ENCODE assay signal across 8 cellular contexts in genomic region chr5:177607452-177608192, GRCh38. TPM values are rescaled to one million over a fixed set of nuclear protein-coding genes. Genes with fewer than 3 reads are reported as not detected.
DNase-seq lines count a peak whose midpoint lies in the region; ATAC-seq, FAIRE-seq and TF ChIP-seq lines count a peak whose summit lies in the region.

No MANE protein-coding gene starts in this region.

- no peaks in the 10 kb centered on the region for H3K9me3 Mint-ChIP-seq in endothelial cell (ENCODE audit: unreplicated experiment)

- peak; percentile 57 for FAIRE-seq in HTR-8/SVneo (lab: Jason Lieb, UNC)

- H3K36me3 ChIP-seq in GM06990 (ENCODE audit: control insufficient read depth, insufficient read depth, low read length) (peaks cover 31% of the 10 kb centered on the region), mucosa of descending colon (ENCODE audit: low read depth) (no peaks in the 10 kb centered on the region)

- intact Hi-C loops in mucosa of descending colon (cut with DNase I, micrococcal nuclease): no loop called here

- H3K36me3 Mint-ChIP-seq in endothelial cell (ENCODE audit: low read depth, unreplicated experiment): peaks cover 21% of the 10 kb centered on the region

- no peaks in the 10 kb centered on the region for H3K27me3 ChIP-seq in GM06990 (replicated peaks; ENCODE audit: control insufficient read depth, insufficient read depth, low read length)

- no peaks in the 10 kb centered on the region for H3K9me3 ChIP-seq in mucosa of descending colon

- ATAC-seq in mucosa of descending colon (peak; percentile 87), GM21717 (IDR thresholded peaks at IDR 0.05; ENCODE audit: unreplicated experiment) (no peak)

- TF ChIP-seq CTCF in GM06990 (IDR thresholded peaks at IDR 0.05; ENCODE audit: insufficient read depth, low read length, poor library complexity, severe bottlenecking) (peak; percentile 81), endothelial cell (IDR thresholded peaks at IDR 0.05; ENCODE audit: unreplicated experiment) (peak; percentile 62), mucosa of descending colon (IDR thresholded peaks at IDR 0.05) (peak; percentile 79)

- peaks cover 6% of the 10 kb centered on the region for H3K27me3 Mint-ChIP-seq in endothelial cell (ENCODE audit: unreplicated experiment)

- peak; percentile 47 for DNase-seq in GM06990 (ENCODE audit: extremely low read depth, insufficient read length)
- DNase-seq in HTR-8/SVneo (ENCODE audit: insufficient read length, low spot score): peak; percentile 83
- peak; percentile 59 for DNase-seq in NOMO-1 treated with DMSO at 0.1 percent for 48 hours (lab: John Stamatoyannopoulos, UW; ENCODE audit: unreplicated experiment)
- peak in 2 of 3 experiments; percentile 40 to 42 for DNase-seq in activated CD8-positive, alpha-beta memory T cell treated with anti-CD3 and anti-CD28 coated beads for 48 hours (ENCODE audit: low read depth in 2 of 3, low spot score in 2 of 3)
- peak; percentile 90 for DNase-seq in endothelial cell (ENCODE audit: low spot score)
- peak; percentile 80 to 88 (median 83) for DNase-seq in mucosa of descending colon
- peak; percentile 31 to 67 (median 48) for DNase-seq in stimulated activated naive CD4-positive, alpha-beta T cell (lab: John Stamatoyannopoulos, UW)

- H3K4me3 Mint-ChIP-seq in endothelial cell (ENCODE audit: unreplicated experiment): no peak overlapping the region

- H3K4me1 Mint-ChIP-seq in endothelial cell (ENCODE audit: unreplicated experiment): peaks cover 4% of the 10 kb centered on the region

- H3K4me3 ChIP-seq in GM06990 (replicated peaks; ENCODE audit: low read depth, low read length) (no peak overlapping the region), mucosa of descending colon (no peak overlapping the region)

- H3K27ac Mint-ChIP-seq in endothelial cell (ENCODE audit: unreplicated experiment): no peak overlapping the region

- H3K4me1 ChIP-seq in mucosa of descending colon (ENCODE audit: low read depth): peaks cover 19% of the 10 kb centered on the region

RNA-seq across cellular contexts. Expression of gene B4GALT7, which starts 7.7 kb away (rescaled TPM):
- total RNA-seq in endothelial cell (ENCODE audit: unreplicated experiment): 34.6 TPM
- total RNA-seq in mucosa of descending colon: 10 to 100 TPM; 19.3 to 21.5 (median 19.4) TPM

RNA-seq across cellular contexts. Expression of gene TMED9, which starts 15.6 kb away (rescaled TPM):
- total RNA-seq in endothelial cell (ENCODE audit: unreplicated experiment): 271 TPM
- 100 to 1,000 TPM; 105 to 195 (median 126) TPM for total RNA-seq in mucosa of descending colon

RNA-seq across cellular contexts. Expression of gene FAM193B, which starts 53.3 kb away (rescaled TPM):
- 97.6 TPM for total RNA-seq in endothelial cell (ENCODE audit: unreplicated experiment)
- total RNA-seq in mucosa of descending colon: 10 to 100 TPM; 57.7 to 83.9 (median 75.2) TPM
